In the genomic region with DNA sequence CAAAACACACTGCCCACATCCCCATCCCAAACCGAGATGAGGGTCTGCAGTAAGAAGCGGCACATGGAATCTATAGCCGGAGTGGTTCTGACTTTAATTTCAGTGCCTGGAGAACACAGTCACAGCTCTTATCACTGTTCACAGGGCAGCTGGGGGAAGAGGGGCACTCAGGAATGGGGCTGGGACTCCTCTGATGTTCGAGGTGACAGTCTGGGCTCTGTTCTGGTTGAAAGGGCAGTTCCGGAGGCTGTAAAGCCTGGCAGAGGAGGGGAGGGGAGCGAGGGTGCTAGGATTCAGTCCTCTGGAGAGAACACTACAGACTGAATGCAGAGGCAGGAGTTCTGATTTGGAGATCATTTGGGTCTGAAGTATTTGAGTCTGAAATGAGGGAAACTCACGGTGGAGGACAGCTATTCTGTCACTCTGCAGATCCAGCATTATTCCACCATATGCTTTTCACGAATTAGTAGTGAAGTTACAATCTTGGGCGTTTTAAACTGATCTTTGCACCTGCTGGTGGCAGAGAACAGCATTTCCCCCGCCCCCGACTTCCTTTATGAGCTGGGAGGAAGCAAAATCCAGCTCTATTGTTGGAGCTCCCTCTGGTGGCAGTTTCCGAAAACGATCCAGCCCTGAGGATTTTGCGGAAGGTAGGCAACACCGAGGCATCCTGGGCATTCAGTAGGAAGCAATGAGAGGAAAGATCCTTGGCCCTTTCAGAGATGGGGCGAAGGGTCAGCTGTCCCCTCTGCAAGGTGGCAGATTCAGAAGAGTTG, we compare ENCODE assay signal across 9 cellular contexts. TPM values are rescaled to one million over a fixed set of nuclear protein-coding genes. Genes with fewer than 3 reads are reported as not detected.
DNase-seq lines count a peak whose midpoint lies in the region; ATAC-seq and TF ChIP-seq lines count a peak whose summit lies in the region.
"Had no signal": no experiment of that assay in that cellular context is flagged by ENCODE, and none has a peak within 500 bp of the region (broad histone marks: within the 10 kb centered on the region; RNA-seq: fewer than 3 reads in every experiment).

No MANE protein-coding gene starts in this region.

- H3K4me1 ChIP-seq in endodermal cell (ENCODE audit: control insufficient read depth, insufficient read depth, low read length) (no peaks in the 10 kb centered on the region), mononuclear cell (ENCODE audit: insufficient read depth, low read length) (peaks cover 16% of the 10 kb centered on the region)

- peaks cover 88% of the 10 kb centered on the region for H3K27me3 Mint-ChIP-seq in endodermal cell (ENCODE audit: insufficient read depth)

- H3K9me3 Mint-ChIP-seq in endodermal cell = no peaks in the 10 kb centered on the region

- H3K4me3 ChIP-seq in endodermal cell (ENCODE audit: low read length) (peak overlapping the region; percentile 74), mononuclear cell (ENCODE audit: low read length) (peak overlapping the region; percentile 37)

- no peak overlapping the region for H3K9ac ChIP-seq in endodermal cell (ENCODE audit: extremely low read depth, low read length, poor library complexity, severe bottlenecking)

- no peak overlapping the region for H3K27ac Mint-ChIP-seq in endodermal cell

- peak overlapping the region; percentile 63 for H3K4me3 Mint-ChIP-seq in endodermal cell

- peak; percentile 94 for DNase-seq in CD1c-positive myeloid dendritic cell (ENCODE audit: extremely low spot score)
- DNase-seq in NCI-H748 (lab: John Stamatoyannopoulos, UW; ENCODE audit: unreplicated experiment) = peak; percentile 72
- peak; percentile 94 for DNase-seq in activated CD8-positive, alpha-beta memory T cell treated with anti-CD3 and anti-CD28 coated beads for 24 hours
- DNase-seq in endodermal cell = peak; percentile 97
- peak; percentile 60 to 69 for DNase-seq in stimulated activated CD8-positive, alpha-beta memory T cell treated with anti-CD3 and anti-CD28 coated beads, Interleukin-15, amount 100 ng/mL, for 48 hours (ENCODE audit: low read depth in 2 of 2)

- H3K9me3 ChIP-seq in endodermal cell (ENCODE audit: control insufficient read depth, low read length) = no peaks in the 10 kb centered on the region
- no peaks in the 10 kb centered on the region for H3K9me3 ChIP-seq in mononuclear cell (ENCODE audit: low read depth, low read length)

- no peaks in the 10 kb centered on the region for H3K36me3 ChIP-seq in endodermal cell (ENCODE audit: control insufficient read depth, insufficient read depth, low read length)

- 10 to 14% methylated on average over 12 to 16 of the region's 16 CpGs for WGBS in endodermal cell (ENCODE audit: insufficient coverage in 1 of 2, insufficient read length in 1 of 2), 2 experiments

- H3K27me3 ChIP-seq in endodermal cell (ENCODE audit: control insufficient read depth, insufficient read depth, low read length, poor library complexity, severe bottlenecking) (peaks cover 67% of the 10 kb centered on the region), mononuclear cell (ENCODE audit: insufficient read depth, low read length) (peaks cover 46% of the 10 kb centered on the region)

- H3K4me1 Mint-ChIP-seq in endodermal cell = peaks cover 13% of the 10 kb centered on the region

- ATAC-seq in GM19372 (IDR thresholded peaks at IDR 0.05; ENCODE audit: low read depth, unreplicated experiment) = peak; percentile 83
- ATAC-seq in HG03469 (IDR thresholded peaks at IDR 0.05; ENCODE audit: unreplicated experiment) = peak; percentile 82

- no peak overlapping the region for H3K27ac ChIP-seq in endodermal cell (ENCODE audit: low read depth, low read length)

- H3K36me3 Mint-ChIP-seq in endodermal cell (ENCODE audit: low read depth) = no peaks in the 10 kb centered on the region

- peak; percentile 92 for TF ChIP-seq CTCF in endodermal cell (conservative IDR thresholded peaks at IDR 0.05)

RNA-seq across cellular contexts. Expression of a gene that starts 22.7 kb away (rescaled TPM):
- not detected for total RNA-seq in endodermal cell
- polyA plus RNA-seq in endodermal cell (2013, experiment 1 of 2) = not detected
- not detected for polyA plus RNA-seq in endodermal cell (2013, experiment 2 of 2)
- total RNA-seq in mononuclear cell = not detected
- total RNA-seq: glomerular endothelial cell had no signal

RNA-seq across cellular contexts. Expression of a gene that starts 36.6 kb away (rescaled TPM):
- 1 to 10 TPM; 3.2 to 3.5 TPM for total RNA-seq in endodermal cell
- 0.53 TPM for polyA plus RNA-seq in endodermal cell (2013, experiment 1 of 2)
- 0.46 TPM for polyA plus RNA-seq in endodermal cell (2013, experiment 2 of 2)
- not detected for total RNA-seq in mononuclear cell
- total RNA-seq: glomerular endothelial cell had no signal
